In genomic region chr11:128316541-128317206, GRCh38 we compare ENCODE assay signal across 19 cellular contexts.
A peak's percentile ranks its signal among the peaks of the same experiment; 100 is the strongest.
DNase-seq lines count a peak whose midpoint lies in the region; ATAC-seq and TF ChIP-seq lines count a peak whose summit lies in the region.
"Had no signal": no experiment of that assay in that cellular context is flagged by ENCODE, and none has a peak within 500 bp of the region (broad histone marks: within the 10 kb centered on the region; RNA-seq: fewer than 3 reads in every experiment).

No MANE protein-coding gene starts in this region.

- no peak overlapping the region for H3K4me3 ChIP-seq in CD8-positive, alpha-beta T cell (ENCODE audit: low read depth, low read length)
- H3K4me3 ChIP-seq: pancreas, SK-N-MC, stomach had no signal

- CTCF ChIA-PET in CD8-positive, alpha-beta T cell (lab: Charles Lee) = interaction anchor here (1.1 to 3.7 kb wide), 7 partner anchors 8 to 316 kb away, joined by 3 to 20 read pairs (median 9); no protein-coding TSS in a partner anchor

- POLR2A ChIA-PET in CD8-positive, alpha-beta T cell (lab: Charles Lee) = interaction anchor here (0.8 to 3.9 kb wide), 9 partner anchors 8 to 304 kb away, joined by 3 to 16 read pairs (median 4); no protein-coding TSS in a partner anchor

- no peaks in the 10 kb centered on the region for H3K27me3 ChIP-seq in CD8-positive, alpha-beta T cell (ENCODE audit: insufficient read depth, low read length)
- H3K27me3 ChIP-seq: pancreas, stomach had no signal

- ATAC-seq in CD8-positive, alpha-beta T cell = no peak
- no peak for ATAC-seq in central memory CD8-positive, alpha-beta T cell (replicated peaks; ENCODE audit: extremely low read depth, poor library complexity, severe bottlenecking)
- no peak for ATAC-seq in HG02571 (IDR thresholded peaks at IDR 0.05; ENCODE audit: unreplicated experiment)
- ATAC-seq: HepG2, pancreas had no signal

- H3K27me3 Mint-ChIP-seq in CD8-positive, alpha-beta T cell (ENCODE audit: low read depth) = no peaks in the 10 kb centered on the region
- no peaks in the 10 kb centered on the region for H3K27me3 Mint-ChIP-seq in T-helper 2 cell treated with Interferon-gamma antibody and Interleukin-4, amounts not matched to agents 5 μg/mL and 100 μg/mL, for 36 hours (ENCODE audit: low read depth)
- no peaks in the 10 kb centered on the region for H3K27me3 Mint-ChIP-seq in central memory CD8-positive, alpha-beta T cell

- peaks cover 25% of the 10 kb centered on the region for H3K36me3 Mint-ChIP-seq in CD8-positive, alpha-beta T cell
- H3K36me3 Mint-ChIP-seq in T-helper 2 cell treated with Interferon-gamma antibody and Interleukin-4, amounts not matched to agents 5 μg/mL and 100 μg/mL, for 36 hours (ENCODE audit: low read depth) = peaks cover 57% of the 10 kb centered on the region
- peaks cover 8% of the 10 kb centered on the region for H3K36me3 Mint-ChIP-seq in central memory CD8-positive, alpha-beta T cell (ENCODE audit: insufficient read depth)

- no peak overlapping the region for H3K27ac ChIP-seq in CD8-positive, alpha-beta T cell (ENCODE audit: low read depth, low read length)
- H3K27ac ChIP-seq: pancreas, SK-N-MC, stomach had no signal

- peaks cover 68% of the 10 kb centered on the region for H3K4me1 Mint-ChIP-seq in CD8-positive, alpha-beta T cell (ENCODE audit: low read depth)
- H3K4me1 Mint-ChIP-seq in T-helper 2 cell treated with Interferon-gamma antibody and Interleukin-4, amounts not matched to agents 5 μg/mL and 100 μg/mL, for 36 hours (ENCODE audit: low read depth) = peaks cover 53% of the 10 kb centered on the region
- H3K4me1 Mint-ChIP-seq in central memory CD8-positive, alpha-beta T cell = peaks cover 65% of the 10 kb centered on the region

- no peak for TF ChIP-seq CTCF in CD8-positive, alpha-beta T cell (IDR thresholded peaks at IDR 0.05)

- H3K27ac Mint-ChIP-seq in CD8-positive, alpha-beta T cell = peak overlapping the region; percentile 68
- peak overlapping the region; percentile 78 for H3K27ac Mint-ChIP-seq in T-helper 2 cell treated with Interferon-gamma antibody and Interleukin-4, amounts not matched to agents 5 μg/mL and 100 μg/mL, for 36 hours
- peak overlapping the region; percentile 1 for H3K27ac Mint-ChIP-seq in central memory CD8-positive, alpha-beta T cell (ENCODE audit: low read depth)

- intact Hi-C loops in CD8-positive, alpha-beta T cell (cut with DNase I, micrococcal nuclease) = no loop called here

- peak; percentile 75 for DNase-seq in CD1c-positive myeloid dendritic cell (ENCODE audit: extremely low spot score)
- DNase-seq in CD8-positive, alpha-beta T cell = no peak
- DNase-seq in T-helper 2 cell treated with Interferon-gamma antibody and Interleukin-4, amounts not matched to agents 5 μg/mL and 100 μg/mL, for 36 hours (ENCODE audit: low spot score) = no peak
- no peak for DNase-seq in central memory CD8-positive, alpha-beta T cell (ENCODE audit: low spot score in 2 of 2)
- no peak for DNase-seq in anterior cingulate cortex (lab: John Stamatoyannopoulos, UW)
- no peak for DNase-seq in SKM-1 (lab: John Stamatoyannopoulos, UW; ENCODE audit: unreplicated experiment)
- DNase-seq in glomerular visceral epithelial cell (ENCODE audit: extremely low spot score) = no peak
- DNase-seq: activated CD4-positive, alpha-beta T cell treated with anti-CD3 and anti-CD28 coated beads for 48 hours; amniotic stem cell; caudate nucleus; EL; mammary epithelial cell; NCI-H1436 treated with DMSO at 0.1 percent for 48 hours; NCI-H2171 treated with DMSO at 0.1 percent for 48 hours; pancreas; stomach had no signal

- peaks cover 16% of the 10 kb centered on the region for H3K9me3 ChIP-seq in CD8-positive, alpha-beta T cell (ENCODE audit: low read length)
- H3K9me3 ChIP-seq: pancreas had no signal

- no peaks in the 10 kb centered on the region for H3K36me3 ChIP-seq in CD8-positive, alpha-beta T cell (ENCODE audit: insufficient read depth, low read length)
- H3K36me3 ChIP-seq: pancreas, stomach had no signal

- no peak overlapping the region for H3K4me3 Mint-ChIP-seq in CD8-positive, alpha-beta T cell
- peak overlapping the region; percentile 17 for H3K4me3 Mint-ChIP-seq in T-helper 2 cell treated with Interferon-gamma antibody and Interleukin-4, amounts not matched to agents 5 μg/mL and 100 μg/mL, for 36 hours
- H3K4me3 Mint-ChIP-seq in central memory CD8-positive, alpha-beta T cell = peak overlapping the region; percentile 34

- peaks cover 20% of the 10 kb centered on the region for H3K9me3 Mint-ChIP-seq in CD8-positive, alpha-beta T cell
- H3K9me3 Mint-ChIP-seq in T-helper 2 cell treated with Interferon-gamma antibody and Interleukin-4, amounts not matched to agents 5 μg/mL and 100 μg/mL, for 36 hours = peaks cover 45% of the 10 kb centered on the region
- peaks cover 20% of the 10 kb centered on the region for H3K9me3 Mint-ChIP-seq in central memory CD8-positive, alpha-beta T cell

- peaks cover 49% of the 10 kb centered on the region for H3K4me1 ChIP-seq in CD8-positive, alpha-beta T cell (ENCODE audit: insufficient read depth, low read length)
- H3K4me1 ChIP-seq: pancreas, stomach had no signal

Comparison
In these comparisons a context has a peak if more than half of its experiments do, and no peak if none do; other contexts are left out.
1. H3K27ac Mint-ChIP-seq: peak in every context shown above with its lines; median percentile 78 in T-helper 2 cell treated with Interferon-gamma antibody and Interleukin-4, amounts not matched to agents 5 μg/mL and 100 μg/mL, for 36 hours; 68 in CD8-positive, alpha-beta T cell; 1 in central memory CD8-positive, alpha-beta T cell.